ENCODE assay signal across 11 cellular contexts in the genomic region with DNA sequence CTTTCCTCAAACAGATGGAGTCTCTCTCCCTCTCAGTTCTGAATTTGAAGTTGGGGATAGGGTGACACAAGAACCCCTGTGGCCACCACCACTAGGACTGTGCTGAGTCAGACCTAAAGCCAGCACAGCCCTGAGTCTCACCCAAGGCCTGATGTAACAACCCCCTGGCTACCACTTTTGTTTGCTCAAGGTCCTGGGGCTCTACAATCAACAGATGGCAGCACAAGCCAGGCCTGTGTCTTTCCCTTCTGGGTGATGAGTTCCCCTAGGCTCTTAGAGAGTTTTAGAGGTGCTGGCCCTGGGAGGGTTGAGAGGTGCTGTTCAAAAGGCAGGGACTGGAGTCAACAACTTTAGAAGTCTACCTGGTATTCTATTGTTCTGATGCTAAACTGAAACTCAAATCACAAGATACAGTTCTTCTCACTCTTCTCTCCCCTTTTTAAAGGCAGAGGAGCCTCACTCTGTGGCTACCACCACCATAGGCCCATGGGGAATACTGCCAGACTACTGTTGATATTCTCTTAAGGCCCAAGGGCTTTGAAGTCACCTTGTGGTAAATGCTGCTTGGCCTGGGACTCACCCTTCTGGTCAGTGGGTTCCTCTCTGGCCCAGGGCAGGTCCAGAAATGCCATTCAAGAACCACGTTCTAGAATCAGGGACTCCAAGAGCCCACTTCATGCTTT. TPM values are rescaled to one million over a fixed set of nuclear protein-coding genes. Genes with fewer than 3 reads are reported as not detected.
A peak's percentile ranks its signal among the peaks of the same experiment; 100 is the strongest.
DNase-seq lines count a peak whose midpoint lies in the region; ATAC-seq lines count a peak whose summit lies in the region.
"Had no signal": no experiment of that assay in that cellular context is flagged by ENCODE, and none has a peak within 500 bp of the region (broad histone marks: within the 10 kb centered on the region; RNA-seq: fewer than 3 reads in every experiment).

No MANE protein-coding gene starts in this region.

- peaks cover 2 to 14% of the 10 kb centered on the region in 2 donors for H3K9me3 Mint-ChIP-seq in effector memory CD8-positive, alpha-beta T cell

- peaks cover 4% of the 10 kb centered on the region in 2 donors for H3K4me1 Mint-ChIP-seq in effector memory CD8-positive, alpha-beta T cell (ENCODE audit: low read depth in 2 of 2)

- no peak overlapping the region for H3K4me3 Mint-ChIP-seq in effector memory CD8-positive, alpha-beta T cell

- peaks cover 3% of the 10 kb centered on the region for H3K36me3 Mint-ChIP-seq in effector memory CD8-positive, alpha-beta T cell (ENCODE audit: insufficient read depth)

- intact Hi-C loops in posterior vena cava (cut with DNase I) = no loop called here

- no peaks in the 10 kb centered on the region for H3K27me3 Mint-ChIP-seq in effector memory CD8-positive, alpha-beta T cell

- peak overlapping the region in 1 of 2 donors; percentile 23 for H3K27ac Mint-ChIP-seq in effector memory CD8-positive, alpha-beta T cell

- ATAC-seq in GM18498 (IDR thresholded peaks at IDR 0.05; ENCODE audit: unreplicated experiment) (peak; percentile 84), GM21515 (IDR thresholded peaks at IDR 0.05; ENCODE audit: unreplicated experiment) (peak; percentile 79), HG03520 (IDR thresholded peaks at IDR 0.05; ENCODE audit: unreplicated experiment) (peak; percentile 72), HG03175 (IDR thresholded peaks at IDR 0.05; ENCODE audit: unreplicated experiment) (no peak)
- ATAC-seq in effector memory CD8-positive, alpha-beta T cell (replicated peaks) = peak; percentile 26
- ATAC-seq: left colon had no signal

- DNase-seq in effector memory CD8-positive, alpha-beta T cell = no peak
- DNase-seq in posterior vena cava (ENCODE audit: low spot score) (no peak), epidermal melanocyte (ENCODE audit: insufficient read length, low spot score) (no peak)
- DNase-seq in effector CD8-positive, alpha-beta T cell (lab: John Stamatoyannopoulos, UW) = no peak
- DNase-seq: left colon had no signal

RNA-seq across cellular contexts. Expression of a gene that starts 6.5 kb away (rescaled TPM):
- total RNA-seq in posterior vena cava = not detected
- total RNA-seq: astrocyte, left colon, SJSA1 had no signal

RNA-seq across cellular contexts. Expression of a gene that starts 30.3 kb away (rescaled TPM):
- total RNA-seq in posterior vena cava = not detected
- total RNA-seq: astrocyte, left colon, SJSA1 had no signal
